8 cellular contexts compared by ENCODE assay signal in genomic region chr4:142126890-142127497, GRCh38.
DNase-seq lines count a peak whose midpoint lies in the region; ATAC-seq, FAIRE-seq and TF ChIP-seq lines count a peak whose summit lies in the region.

No MANE protein-coding gene starts in this region.

- H3K4me3 ChIP-seq in breast epithelium (no peak overlapping the region), keratinocyte (ENCODE audit: control insufficient read depth in 2 of 3, extremely low read depth in 1 of 3, insufficient read depth in 2 of 3, low read depth in 1 of 3, low read length in 3 of 3) (no peak overlapping the region)

- intact Hi-C loops in breast epithelium (cut with DNase I; ENCODE audit: low total_unique reads): loop anchor here (10.0 kb wide), 1 partner anchor 718 kb away; the partner anchor contains the start of gene INPP4B

- H2AFZ ChIP-seq in keratinocyte (ENCODE audit: control insufficient read depth, low read length): no peak overlapping the region

- H3K27me3 ChIP-seq in breast epithelium (no peaks in the 10 kb centered on the region), keratinocyte (ENCODE audit: control insufficient read depth, extremely low read depth, insufficient read depth, low read length) (no peaks in the 10 kb centered on the region)

- H3K79me2 ChIP-seq in keratinocyte (ENCODE audit: control insufficient read depth, insufficient read depth, low read length): peaks cover 2% of the 10 kb centered on the region

- TF ChIP-seq CTCF in breast epithelium (IDR thresholded peaks at IDR 0.05) (peak in 2 of 3 donors; percentile 70 to 78), keratinocyte (optimal IDR thresholded peaks at IDR 0.05 in 1 of 3, IDR thresholded peaks at IDR 0.05 in 1 of 3, conservative IDR thresholded peaks at IDR 0.05 in 1 of 3; ENCODE audit: extremely low read depth in 1 of 3, insufficient read depth in 2 of 3, low read length in 3 of 3) (peak in 2 of 3 experiments; percentile 70 to 72)

- peak; percentile 74 for ATAC-seq in HG02610 (IDR thresholded peaks at IDR 0.05; ENCODE audit: unreplicated experiment)

- no peak overlapping the region for H3K27ac ChIP-seq in breast epithelium
- H3K27ac ChIP-seq in keratinocyte (ENCODE audit: control insufficient read depth, insufficient read depth, low read length): no peak overlapping the region

- TF ChIP-seq POLR2A in breast epithelium (IDR thresholded peaks at IDR 0.05): no peak

- H3K36me3 ChIP-seq in breast epithelium: no peaks in the 10 kb centered on the region
- peaks cover 7 to 20% of the 10 kb centered on the region in 2 experiments for H3K36me3 ChIP-seq in keratinocyte (ENCODE audit: control insufficient read depth in 2 of 2, extremely low read depth in 1 of 2, insufficient read depth in 2 of 2, low read length in 2 of 2)

- peak; percentile 77 for FAIRE-seq in TTC549 (lab: Jason Lieb, UNC)
- FAIRE-seq in keratinocyte (lab: Jason Lieb, UNC): peak; percentile 82

- no peak overlapping the region for H3K9ac ChIP-seq in keratinocyte (ENCODE audit: control insufficient read depth, extremely low read depth, insufficient read depth, low read length)

- no peak overlapping the region for H3K4me2 ChIP-seq in keratinocyte (ENCODE audit: control insufficient read depth, extremely low read depth, insufficient read depth, low read depth, low read length)

- DNase-seq in NCI-H2227 (lab: John Stamatoyannopoulos, UW; ENCODE audit: unreplicated experiment) (peak; percentile 0), NCI-H2227 treated with DMSO at 0.1 percent for 48 hours (lab: John Stamatoyannopoulos, UW) (no peak), NCI-H1417 (lab: John Stamatoyannopoulos, UW) (peak; percentile 52 to 86 (median 57)), breast epithelium (ENCODE audit: low spot score in 2 of 2) (peak in 1 of 2 donors; percentile 32), keratinocyte (ENCODE audit: low read depth, low spot score) (peak; percentile 25)
- DNase-seq in stimulated activated CD4-positive, alpha-beta T cell treated with anti-CD3 and anti-CD28 coated beads, Interleukin-4, amount 100 ng/mL, for 4 hours: peak; percentile 44 to 54

- H3K9me1 ChIP-seq in keratinocyte (ENCODE audit: control insufficient read depth, extremely low read depth, insufficient read depth, low read length): no peaks in the 10 kb centered on the region

- H4K20me1 ChIP-seq in keratinocyte (ENCODE audit: control insufficient read depth, extremely low read depth, insufficient read depth, low read length): no peaks in the 10 kb centered on the region

- H3K4me1 ChIP-seq in breast epithelium: no peaks in the 10 kb centered on the region
- no peaks in the 10 kb centered on the region for H3K4me1 ChIP-seq in keratinocyte (ENCODE audit: control insufficient read depth, extremely low read depth, insufficient read depth, low read length)

- dilution Hi-C loops in keratinocyte (cut with MboI; ENCODE audit: extremely low pct_ligation_motif_present, low sequenced_read_pairs): no loop called here

- H3K9me3 ChIP-seq in breast epithelium (no peaks in the 10 kb centered on the region), keratinocyte (ENCODE audit: control insufficient read depth, low read depth, low read length) (no peaks in the 10 kb centered on the region)
